ENCODE assay signal across 2 cellular contexts in genomic region chr1:181985981-181986906, GRCh38.
TF ChIP-seq lines count a peak whose summit lies in the region.

No MANE protein-coding gene starts in this region.

TF ChIP-seq in GM23338, 12 proteins besides CTCF, POLR2A, EP300 and RAD21 (continued from another document):
- TF ChIP-seq REST (IDR thresholded peaks at IDR 0.05; ENCODE audit: unreplicated experiment), result no peak
- no peak for TF ChIP-seq NANOG (IDR thresholded peaks at IDR 0.05; ENCODE audit: borderline replicate concordance)
- no peak for TF ChIP-seq EZH2 (IDR thresholded peaks at IDR 0.05; ENCODE audit: low read depth, unreplicated experiment)
- no peak for TF ChIP-seq EZH2phosphoT487 (IDR thresholded peaks at IDR 0.05; ENCODE audit: unreplicated experiment)
- TF ChIP-seq STAT1 (IDR thresholded peaks at IDR 0.05; ENCODE audit: unreplicated experiment), result no peak
- TF ChIP-seq ZNF331 (CRISPR knock-in tag; IDR thresholded peaks at IDR 0.05; ENCODE audit: low read depth), result no peak
- TF ChIP-seq ZNF114 (CRISPR knock-in tag; IDR thresholded peaks at IDR 0.05), result no peak
- TF ChIP-seq ETS1 (IDR thresholded peaks at IDR 0.05), result no peak
- TF ChIP-seq ZNF462 (CRISPR knock-in tag; IDR thresholded peaks at IDR 0.05), result no peak
- TF ChIP-seq POLR2AphosphoS5 (IDR thresholded peaks at IDR 0.05; ENCODE audit: low read depth), result no peak
TF ChIP-seq in GM23338: peak in this region for 0.

TF ChIP-seq in HepG2, 621 proteins besides CTCF, POLR2A, EP300 and RAD21 (continued from another document):
- TF ChIP-seq ZNF616 (CRISPR knock-in tag; IDR thresholded peaks at IDR 0.05; ENCODE audit: low read depth) (no peak), HNRNPL (IDR thresholded peaks at IDR 0.05; ENCODE audit: low read depth, low read length) (no peak), ZNF576 (CRISPR knock-in tag; IDR thresholded peaks at IDR 0.05) (no peak), ZBTB43 (CRISPR knock-in tag; conservative IDR thresholded peaks at IDR 0.05) (no peak), ZNF720 (CRISPR knock-in tag; IDR thresholded peaks at IDR 0.05) (no peak), ARID3A (IDR thresholded peaks at IDR 0.05; ENCODE audit: low read depth, low read length) (no peak), SNAI1 (CRISPR knock-in tag; IDR thresholded peaks at IDR 0.05; ENCODE audit: borderline replicate concordance) (no peak), MIXL1 (CRISPR knock-in tag; IDR thresholded peaks at IDR 0.05) (no peak), ZFP36 (IDR thresholded peaks at IDR 0.05; ENCODE audit: borderline replicate concordance, low read depth, low read length, partially characterized antibody) (no peak)
